Comparison of ENCODE assay signal across 8 cellular contexts in the genomic region with DNA sequence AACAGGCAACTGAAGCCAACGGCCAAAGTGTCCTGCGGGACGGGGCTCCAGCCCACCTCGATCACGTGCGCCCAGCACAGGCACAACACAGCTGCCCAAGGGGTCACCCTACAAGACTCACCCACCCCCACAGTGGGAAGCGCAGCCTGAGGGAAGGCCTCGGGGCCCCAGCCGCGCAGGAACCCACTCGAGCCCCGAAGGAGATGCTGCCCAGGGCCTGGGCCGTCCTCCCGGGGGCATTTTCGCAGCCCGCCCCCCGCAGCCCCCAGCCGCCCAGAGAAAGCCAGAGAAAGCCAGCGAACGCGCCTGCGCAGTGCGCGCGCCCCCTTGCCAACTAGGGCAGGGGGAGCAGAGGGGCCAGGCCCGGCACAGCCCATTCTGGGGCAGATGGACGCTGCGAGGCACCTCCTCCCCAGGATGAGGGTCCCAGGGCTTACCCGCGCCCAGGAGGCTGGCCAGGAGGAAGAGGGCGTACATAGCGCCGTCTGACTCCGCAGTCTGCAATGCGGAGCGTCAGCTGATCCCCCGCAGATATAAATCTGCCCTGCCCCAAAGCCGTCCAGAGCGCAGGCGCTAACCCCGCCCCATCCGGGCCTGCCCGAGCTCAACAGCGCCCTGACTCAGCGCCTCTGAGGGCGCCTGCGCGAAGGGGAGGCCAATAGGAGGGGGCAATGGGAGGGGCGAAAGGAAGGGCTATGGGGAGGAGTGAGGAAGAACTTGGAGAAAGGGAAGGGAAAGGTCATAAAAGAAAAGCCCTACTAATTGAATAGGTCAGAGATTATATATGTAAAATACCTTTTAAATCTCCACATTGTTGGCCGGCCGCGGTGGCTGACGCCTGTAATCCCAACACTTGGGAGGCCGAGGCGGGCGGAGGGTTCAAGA. TPM values are rescaled to one million over a fixed set of nuclear protein-coding genes. Genes with fewer than 3 reads are reported as not detected.
DNase-seq lines count a peak whose midpoint lies in the region; TF ChIP-seq lines count a peak whose summit lies in the region.

Gene PSAP (minus strand): TSS at position 507 of the 885 bp plus-strand sequence. CDS start 30 bp downstream, at position 477.

- intact Hi-C loops in activated naive CD4-positive, alpha-beta T cell treated with anti-CD3 and anti-CD28 coated beads for 36 hours (cut with micrococcal nuclease), result loop anchor here (1.0 kb wide), 1 partner anchor 78 kb away; the partner anchor contains the start of gene VSIR

- H3K9ac ChIP-seq in subcutaneous abdominal adipose tissue (ENCODE audit: low read length in 5 of 5), result peak within 1 kb of the TSS; percentile 91 to 98 (median 94)

- H3K9me3 Mint-ChIP-seq in activated naive CD4-positive, alpha-beta T cell treated with anti-CD3 and anti-CD28 coated beads for 36 hours, result no peaks in the 10 kb centered on the region

- H3K4me3 ChIP-seq in HFF-Myc (replicated peaks; ENCODE audit: low read depth, low read length) (peak within 1 kb of the TSS; percentile 93), neuron (ENCODE audit: low read length) (peak within 1 kb of the TSS; percentile 94), subcutaneous abdominal adipose tissue (ENCODE audit: low read depth in 1 of 5, low read length in 5 of 5) (peak within 1 kb of the TSS; percentile 87 to 100 (median 97))

- CTCF ChIA-PET in activated naive CD4-positive, alpha-beta T cell treated with anti-CD3 and anti-CD28 coated beads for 36 hours (lab: Charles Lee), result interaction anchor here (0.6 to 2.8 kb wide), 6 partner anchors 12 to 198 kb away, joined by 3 to 22 read pairs (median 4); no protein-coding TSS in a partner anchor

- peak within 1 kb of the TSS; percentile 99 for H3K27ac ChIP-seq in subcutaneous abdominal adipose tissue (ENCODE audit: low read depth, low read length)

- H3K9me3 ChIP-seq in neuron (ENCODE audit: low read length), result no peaks in the 10 kb centered on the region
- no peaks in the 10 kb centered on the region for H3K9me3 ChIP-seq in subcutaneous abdominal adipose tissue (ENCODE audit: control insufficient read depth in 5 of 5, low read length in 5 of 5)

- H3K4me1 ChIP-seq in neuron (ENCODE audit: insufficient read depth, low read length) (peaks cover 16% of the 10 kb centered on the region), subcutaneous abdominal adipose tissue (ENCODE audit: control insufficient read depth in 5 of 5, insufficient read depth in 5 of 5, low read length in 5 of 5) (peaks cover 10 to 61% (median 44%) of the 10 kb centered on the region in 5 donors)

- H3K36me3 Mint-ChIP-seq in activated naive CD4-positive, alpha-beta T cell treated with anti-CD3 and anti-CD28 coated beads for 36 hours (ENCODE audit: low read depth), result peaks cover 3% of the 10 kb centered on the region

- H3K27ac Mint-ChIP-seq in activated naive CD4-positive, alpha-beta T cell treated with anti-CD3 and anti-CD28 coated beads for 36 hours, result peak within 1 kb of the TSS; percentile 65

- no peaks in the 10 kb centered on the region for H3K27me3 ChIP-seq in neuron (ENCODE audit: insufficient read depth, low read length)
- H3K27me3 ChIP-seq in subcutaneous abdominal adipose tissue (ENCODE audit: control insufficient read depth in 5 of 5, insufficient read depth in 4 of 5, low read length in 5 of 5), result no peaks in the 10 kb centered on the region

- H3K27me3 Mint-ChIP-seq in activated naive CD4-positive, alpha-beta T cell treated with anti-CD3 and anti-CD28 coated beads for 36 hours (ENCODE audit: low read depth), result no peaks in the 10 kb centered on the region

- no peak for TF ChIP-seq CTCF in HFF-Myc (IDR thresholded peaks at IDR 0.05; ENCODE audit: low read depth, low read length, missing control alignments)

- peak; percentile 100 for DNase-seq in GM03348 (ENCODE audit: low spot score)
- DNase-seq in HFF-Myc (ENCODE audit: extremely low read depth, low read depth), result peak; percentile 94
- peak; percentile 93 for DNase-seq in NAMALWA (ENCODE audit: low spot score)
- DNase-seq in SK-N-DZ (ENCODE audit: low spot score), result peak; percentile 98
- DNase-seq in activated naive CD4-positive, alpha-beta T cell treated with anti-CD3 and anti-CD28 coated beads for 36 hours, result peak; percentile 99
- peak; percentile 97 for DNase-seq in foreskin melanocyte

- H2AFZ ChIP-seq in neuron (ENCODE audit: low read depth, low read length), result no peak within 1 kb of the TSS

- H3K4me1 Mint-ChIP-seq in activated naive CD4-positive, alpha-beta T cell treated with anti-CD3 and anti-CD28 coated beads for 36 hours (ENCODE audit: low read depth), result peaks cover 41% of the 10 kb centered on the region

- H3K4me3 Mint-ChIP-seq in activated naive CD4-positive, alpha-beta T cell treated with anti-CD3 and anti-CD28 coated beads for 36 hours, result peak within 1 kb of the TSS; percentile 91

- no peaks in the 10 kb centered on the region for H3K36me3 ChIP-seq in neuron (ENCODE audit: insufficient read depth, low read length)
- H3K36me3 ChIP-seq in subcutaneous abdominal adipose tissue (ENCODE audit: control insufficient read depth in 5 of 5, insufficient read depth in 5 of 5, low read length in 5 of 5), result no peaks in the 10 kb centered on the region

RNA-seq across cellular contexts. Expression of gene PSAP, which starts in this region (rescaled TPM):
- 238 and 268 TPM in 2 replicates for polyA plus RNA-seq in SK-N-DZ (2014; cell fraction: cytosol; rRNA removed)
- 192 and 197 TPM in 2 replicates for polyA plus RNA-seq in SK-N-DZ (2014; cell fraction: nucleus; rRNA removed)
- total RNA-seq in activated naive CD4-positive, alpha-beta T cell treated with anti-CD3 and anti-CD28 coated beads for 36 hours, result 100 to 1,000 TPM; 129 to 133 TPM

Comparison
In these comparisons a context has a peak if more than half of its experiments do, and no peak if none do; other contexts are left out.
1. Peak in every context shown above with its lines: DNase-seq, H3K4me3 ChIP-seq and H3K27ac ChIP-seq.